Comparison of ENCODE assay signal across 23 cellular contexts in genomic region chr2:219314804-219315468, GRCh38. TPM values are rescaled to one million over a fixed set of nuclear protein-coding genes. Genes with fewer than 3 reads are reported as not detected.
DNase-seq lines count a peak whose midpoint lies in the region; ATAC-seq and TF ChIP-seq lines count a peak whose summit lies in the region.
"Had no signal": no experiment of that assay in that cellular context is flagged by ENCODE, and none has a peak within 500 bp of the region (broad histone marks: within the 10 kb centered on the region; RNA-seq: fewer than 3 reads in every experiment).

No MANE protein-coding gene starts in this region.

- H3K36me3 ChIP-seq in DND-41 (ENCODE audit: insufficient read depth, low read length) (no peaks in the 10 kb centered on the region), adipocyte (ENCODE audit: control insufficient read depth, insufficient read depth, low read length, severe bottlenecking) (no peaks in the 10 kb centered on the region)
- H3K36me3 ChIP-seq: BE2C had no signal

- no peak overlapping the region for H3K4me3 Mint-ChIP-seq in HFFc6
- H3K4me3 Mint-ChIP-seq in CD14-positive monocyte: peak overlapping the region in 1 of 2 donors; percentile 30
- H3K4me3 Mint-ChIP-seq: CD4-positive, alpha-beta T cell; T-cell had no signal

- H3K4me1 ChIP-seq in DND-41 (ENCODE audit: insufficient read depth, low read length): peaks cover 26% of the 10 kb centered on the region
- H3K4me1 ChIP-seq in adipocyte (ENCODE audit: control insufficient read depth, insufficient read depth, low read length): no peaks in the 10 kb centered on the region
- H3K4me1 ChIP-seq: BE2C, Caco-2 had no signal

- H3K9me3 Mint-ChIP-seq in HFFc6 (no peaks in the 10 kb centered on the region), CD14-positive monocyte (peaks cover 0 to 5% (median 4%) of the 10 kb centered on the region in 7 donors)
- H3K9me3 Mint-ChIP-seq: CD4-positive, alpha-beta T cell; T-cell had no signal

- H3K36me3 Mint-ChIP-seq in HFFc6 (ENCODE audit: low read depth) (no peaks in the 10 kb centered on the region; the same call in 1 of the 2 replicates), CD14-positive monocyte (no peaks in the 10 kb centered on the region)
- H3K36me3 Mint-ChIP-seq: T-cell had no signal

- TF ChIP-seq CTCF in DND-41 (IDR thresholded peaks at IDR 0.05; ENCODE audit: borderline replicate concordance, extremely low read depth, low read length, poor library complexity, severe bottlenecking) (no peak), HFFc6 (IDR thresholded peaks at IDR 0.05) (no peak), CD14-positive monocyte (IDR thresholded peaks at IDR 0.05) (no peak)

- H3K27me3 Mint-ChIP-seq in HFFc6 (ENCODE audit: insufficient read depth) (peaks cover 18% of the 10 kb centered on the region), CD14-positive monocyte (ENCODE audit: low read depth in 3 of 3) (peaks cover 13 to 24% (median 20%) of the 10 kb centered on the region in 3 donors)

- H3K27me3 ChIP-seq in DND-41 (ENCODE audit: insufficient read depth, low read length, poor library complexity) (no peaks in the 10 kb centered on the region), adipocyte (replicated peaks; ENCODE audit: control insufficient read depth, insufficient read depth, low read length) (peaks cover 18% of the 10 kb centered on the region)
- H3K27me3 ChIP-seq: BE2C had no signal

- ATAC-seq in DND-41 (ENCODE audit: insufficient read depth, low read depth): no peak
- ATAC-seq in HG02885 (IDR thresholded peaks at IDR 0.05; ENCODE audit: poor library complexity, unreplicated experiment): no peak
- ATAC-seq: T-cell had no signal

- intact Hi-C loops in CD14-positive monocyte (cut with micrococcal nuclease): no loop called here

- no peaks in the 10 kb centered on the region for H3K4me1 Mint-ChIP-seq in HFFc6 (ENCODE audit: low read depth)
- H3K4me1 Mint-ChIP-seq in CD14-positive monocyte: no peaks in the 10 kb centered on the region

- H3K79me2 ChIP-seq in DND-41 (ENCODE audit: insufficient read depth, low read length): no peaks in the 10 kb centered on the region

- H2AFZ ChIP-seq in DND-41 (ENCODE audit: low read depth, low read length): no peak overlapping the region

- H3K4me3 ChIP-seq in DND-41 (ENCODE audit: low read depth in 1 of 2, low read length in 2 of 2): no peak overlapping the region
- H3K4me3 ChIP-seq in adipocyte (ENCODE audit: low read length): no peak overlapping the region
- H3K4me3 ChIP-seq: SK-N-MC had no signal

- H3K9me3 ChIP-seq in DND-41 (ENCODE audit: insufficient read depth, low read length, severe bottlenecking) (no peaks in the 10 kb centered on the region), adipocyte (ENCODE audit: control insufficient read depth, low read length) (no peaks in the 10 kb centered on the region)
- H3K9me3 ChIP-seq: BE2C, Caco-2 had no signal

- no peaks in the 10 kb centered on the region for H4K20me1 ChIP-seq in DND-41 (ENCODE audit: insufficient read depth, low read length)

- DNase-seq in DND-41: no peak
- peak; percentile 24 for DNase-seq in HFFc6
- peak; percentile 13 for DNase-seq in adipocyte (ENCODE audit: low read depth)
- DNase-seq in fibroblast of peridontal ligament (ENCODE audit: extremely low read depth): peak; percentile 39
- no peak for DNase-seq in T-helper 9 cell
- DNase-seq in DMS 273 treated with DMSO at 0.1 percent for 48 hours (lab: John Stamatoyannopoulos, UW): no peak
- no peak for DNase-seq in CD14-positive monocyte (ENCODE audit: low spot score)
- DNase-seq: BE2C; Caco-2; CD4-positive, alpha-beta T cell; DMS53; H7; Karpas-422; NCI-H1105; NCI-H2081 treated with DMSO at 0.1 percent for 48 hours; SHP77; T-cell; T1000 had no signal

- H3K27ac ChIP-seq in DND-41 (ENCODE audit: low read length): peak overlapping the region; percentile 72
- H3K27ac ChIP-seq: SK-N-MC had no signal

- H3K27ac Mint-ChIP-seq in HFFc6 (no peak overlapping the region), CD14-positive monocyte (no peak overlapping the region)
- H3K27ac Mint-ChIP-seq: CD4-positive, alpha-beta T cell; T-cell had no signal

- no peak overlapping the region for H3K9ac ChIP-seq in DND-41 (ENCODE audit: low read depth, low read length)
- H3K9ac ChIP-seq in adipocyte (ENCODE audit: low read length): no peak overlapping the region

- peak overlapping the region; percentile 53; the same call in 1 of the 2 replicates for H3K4me2 ChIP-seq in DND-41 (ENCODE audit: insufficient read depth, low read length)

RNA-seq across cellular contexts. Expression of gene PTPRN, which starts 5.7 kb away (rescaled TPM):
- total RNA-seq in HFFc6 (2021; fragmentation: NEBNext Ultra II Directional; extraction: Animal tissue kit (Norgen Biotek cat#: 25700)): 10 to 100 TPM in 5 of 6 experiments, 1 to 10 TPM in 1; 5.2 to 18.3 (median 15.2) TPM
- not detected for polyA plus RNA-seq in CD14-positive monocyte
- total RNA-seq: Caco-2; CD4-positive, alpha-beta T cell; OCI-LY7 had no signal

RNA-seq across cellular contexts. Expression of gene RESP18, which starts 17.6 kb away (rescaled TPM):
- not detected for total RNA-seq in HFFc6 (2021; fragmentation: NEBNext Ultra II Directional; extraction: Animal tissue kit (Norgen Biotek cat#: 25700))
- polyA plus RNA-seq in CD14-positive monocyte: not detected
- total RNA-seq: Caco-2; CD4-positive, alpha-beta T cell; H7; NCI-H460; OCI-LY7; T-cell had no signal
- polyA plus RNA-seq: AG04450 had no signal

RNA-seq across cellular contexts. Expression of gene DNAJB2, which starts 35.8 kb away (rescaled TPM):
- 10 to 100 TPM; 39.7 to 45.4 (median 41.5) TPM for total RNA-seq in HFFc6 (2021; fragmentation: NEBNext Ultra II Directional; extraction: Animal tissue kit (Norgen Biotek cat#: 25700))
- polyA plus RNA-seq in CD14-positive monocyte: 1 to 10 TPM; 1.7 to 1.9 TPM

Comparison
In these comparisons a context has a peak if more than half of its experiments do, and no peak if none do; other contexts are left out.
1. DNase-seq: peak in HFFc6 (single experiment), adipocyte (single experiment) and fibroblast of peridontal ligament (single experiment); none in DND-41 (single experiment), T-helper 9 cell (single experiment), DMS 273 treated with DMSO at 0.1 percent for 48 hours (single experiment) and CD14-positive monocyte (single experiment).